Comparison of ENCODE assay signal across 1 cellular context in genomic region chr3:195543642-195544536, GRCh38.
TF ChIP-seq lines count a peak whose summit lies in the region.

No MANE protein-coding gene starts in this region.

TF ChIP-seq in HepG2, 621 proteins besides CTCF, POLR2A, EP300 and RAD21 (continued from another document and continues in another):
- TF ChIP-seq ZNF124 (CRISPR knock-in tag; IDR thresholded peaks at IDR 0.05) (peak; percentile 42; the same call in 1 of the 2 replicates), MZF1 (CRISPR knock-in tag; IDR thresholded peaks at IDR 0.05; ENCODE audit: borderline replicate concordance) (no peak), DMTF1 (CRISPR knock-in tag; IDR thresholded peaks at IDR 0.05) (no peak), IKZF5 (CRISPR knock-in tag; IDR thresholded peaks at IDR 0.05) (no peak; the same call in 1 of the 2 replicates), ATAD3A (CRISPR knock-in tag; IDR thresholded peaks at IDR 0.05) (no peak), ZNF605 (CRISPR knock-in tag; IDR thresholded peaks at IDR 0.05) (peak; percentile 48; the same call in 1 of the 2 replicates), ZEB1 (IDR thresholded peaks at IDR 0.05; ENCODE audit: insufficient replicate concordance, low read depth) (no peak), KMT2B (CRISPR knock-in tag; IDR thresholded peaks at IDR 0.05) (no peak), HMGXB4 (CRISPR knock-in tag; IDR thresholded peaks at IDR 0.05; ENCODE audit: borderline replicate concordance in 1 of 2, low read depth in 1 of 2) (peak in 1 of 2 experiments; percentile 9; a peak in 1 of 4 replicates), ZBTB37 (CRISPR knock-in tag; IDR thresholded peaks at IDR 0.05) (no peak), HCFC1 (IDR thresholded peaks at IDR 0.05; ENCODE audit: low read depth, low read length) (no peak), HINFP (CRISPR knock-in tag; IDR thresholded peaks at IDR 0.05; ENCODE audit: low read depth) (0 out of 2 replicates have a peak, but pooled peaks have one; percentile 43), AHR (CRISPR knock-in tag; IDR thresholded peaks at IDR 0.05) (no peak), ZFP36L1 (CRISPR knock-in tag; IDR thresholded peaks at IDR 0.05) (no peak), MIER2 (CRISPR knock-in tag; IDR thresholded peaks at IDR 0.05) (0 out of 2 replicates have a peak, but pooled peaks have one; percentile 10), XRCC5 (optimal IDR thresholded peaks at IDR 0.05; ENCODE audit: low read length) (no peak), ARID4A (CRISPR knock-in tag; IDR thresholded peaks at IDR 0.05; ENCODE audit: borderline replicate concordance) (no peak), ZNF12 (CRISPR knock-in tag; IDR thresholded peaks at IDR 0.05) (0 out of 2 replicates have a peak, but pooled peaks have one; percentile 11), PHF8 (CRISPR knock-in tag; IDR thresholded peaks at IDR 0.05) (no peak), MEIS1 (CRISPR knock-in tag; IDR thresholded peaks at IDR 0.05; ENCODE audit: borderline replicate concordance) (no peak), JUND (CRISPR knock-in tag; IDR thresholded peaks at IDR 0.05) (no peak), ZNF7 (CRISPR knock-in tag; IDR thresholded peaks at IDR 0.05) (no peak), KLF12 (CRISPR knock-in tag; IDR thresholded peaks at IDR 0.05; ENCODE audit: borderline replicate concordance) (0 out of 2 replicates have a peak, but pooled peaks have one; percentile 12), ZBTB10 (CRISPR knock-in tag; IDR thresholded peaks at IDR 0.05; ENCODE audit: borderline replicate concordance) (no peak), ZNF678 (CRISPR knock-in tag; IDR thresholded peaks at IDR 0.05) (no peak), KDM2A (CRISPR knock-in tag; IDR thresholded peaks at IDR 0.05; ENCODE audit: borderline replicate concordance, low read depth) (no peak), RFX3 (CRISPR knock-in tag; IDR thresholded peaks at IDR 0.05) (no peak), ATRX (CRISPR knock-in tag; IDR thresholded peaks at IDR 0.05; ENCODE audit: borderline replicate concordance) (no peak), LBX2 (CRISPR knock-in tag; IDR thresholded peaks at IDR 0.05; ENCODE audit: borderline replicate concordance) (no peak), DBP (CRISPR knock-in tag; IDR thresholded peaks at IDR 0.05; ENCODE audit: not compliant biosample characterization) (no peak), ZNF101 (CRISPR knock-in tag; IDR thresholded peaks at IDR 0.05; ENCODE audit: borderline replicate concordance, low read depth) (no peak), SCMH1 (CRISPR knock-in tag; IDR thresholded peaks at IDR 0.05; ENCODE audit: borderline replicate concordance) (no peak), BHLHE40 (IDR thresholded peaks at IDR 0.05; ENCODE audit: low read length) (no peak), TMF1 (CRISPR knock-in tag; IDR thresholded peaks at IDR 0.05; ENCODE audit: low read depth) (no peak), SALL2 (CRISPR knock-in tag; IDR thresholded peaks at IDR 0.05) (no peak), TBL1XR1 (IDR thresholded peaks at IDR 0.05; ENCODE audit: borderline replicate concordance, low read length, partially characterized antibody) (no peak), PITX1 (CRISPR knock-in tag; IDR thresholded peaks at IDR 0.05) (no peak), SATB2 (CRISPR knock-in tag; IDR thresholded peaks at IDR 0.05) (no peak), ZNF740 (CRISPR knock-in tag; IDR thresholded peaks at IDR 0.05) (0 out of 2 replicates have a peak, but pooled peaks have one; percentile 54), LCORL (IDR thresholded peaks at IDR 0.05) (no peak), LCORL (CRISPR knock-in tag; IDR thresholded peaks at IDR 0.05) (no peak), SNAI1 (CRISPR knock-in tag; IDR thresholded peaks at IDR 0.05; ENCODE audit: borderline replicate concordance) (no peak), ZBTB26 (CRISPR knock-in tag; IDR thresholded peaks at IDR 0.05; ENCODE audit: borderline replicate concordance) (no peak), ZNF816 (CRISPR knock-in tag; IDR thresholded peaks at IDR 0.05; ENCODE audit: borderline replicate concordance) (no peak; the same call in 1 of the 2 replicates), ZNF607 (CRISPR knock-in tag; IDR thresholded peaks at IDR 0.05; ENCODE audit: borderline replicate concordance) (peak; percentile 76), ZNF34 (CRISPR knock-in tag; IDR thresholded peaks at IDR 0.05; ENCODE audit: borderline replicate concordance) (no peak), ZSCAN30 (CRISPR knock-in tag; IDR thresholded peaks at IDR 0.05) (no peak)
